In the genomic region with DNA sequence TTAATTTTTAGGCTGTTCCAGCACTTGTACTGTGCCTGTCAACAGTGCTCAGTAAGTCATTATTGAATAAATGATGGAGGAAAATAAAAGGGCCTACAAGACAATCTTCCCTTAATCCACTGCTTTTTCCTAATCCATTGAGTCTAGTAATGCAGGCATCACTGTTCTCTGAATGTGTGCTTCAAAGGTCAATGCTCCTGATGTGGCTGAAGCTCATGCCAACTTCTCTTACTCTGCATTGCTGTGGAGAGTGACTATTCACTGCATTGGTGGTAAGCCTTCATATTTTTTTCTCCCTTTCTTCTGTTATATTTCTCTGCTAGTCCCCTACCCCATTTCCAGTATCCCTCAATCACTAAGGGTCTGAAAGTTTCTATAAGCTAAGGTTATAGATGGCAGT, we compare ENCODE assay signal across 18 cellular contexts. TPM values are rescaled to one million over a fixed set of nuclear protein-coding genes. Genes with fewer than 3 reads are reported as not detected.
DNase-seq lines count a peak whose midpoint lies in the region; ATAC-seq, FAIRE-seq and TF ChIP-seq lines count a peak whose summit lies in the region.
"Had no signal": no experiment of that assay in that cellular context is flagged by ENCODE, and none has a peak within 500 bp of the region (broad histone marks: within the 10 kb centered on the region; RNA-seq: fewer than 3 reads in every experiment).

No MANE protein-coding gene starts in this region.

- no peak overlapping the region for H3K4me2 ChIP-seq in IMR-90 (ENCODE audit: low read depth, low read length)
- no peak overlapping the region for H3K4me2 ChIP-seq in keratinocyte (ENCODE audit: control insufficient read depth, extremely low read depth, insufficient read depth, low read depth, low read length)
- H3K4me2 ChIP-seq: GM23338 had no signal

- H3K27ac Mint-ChIP-seq in nephron progenitor cell, result no peak overlapping the region
- H3K27ac Mint-ChIP-seq: CD4-positive, alpha-beta memory T cell; GM23338; H9 had no signal

- TF ChIP-seq CTCF in IMR-90 (conservative IDR thresholded peaks at IDR 0.05; ENCODE audit: low read depth, low read length) (no peak), keratinocyte (optimal IDR thresholded peaks at IDR 0.05 in 1 of 3, IDR thresholded peaks at IDR 0.05 in 1 of 3, conservative IDR thresholded peaks at IDR 0.05 in 1 of 3; ENCODE audit: extremely low read depth in 1 of 3, insufficient read depth in 2 of 3, low read length in 3 of 3) (no peak), tibial nerve (IDR thresholded peaks at IDR 0.05) (no peak), nephron progenitor cell (IDR thresholded peaks at IDR 0.05) (no peak)

- H3K4me3 Mint-ChIP-seq in nephron progenitor cell, result no peak overlapping the region
- H3K4me3 Mint-ChIP-seq: CD4-positive, alpha-beta memory T cell; GM23338; H9 had no signal

- FAIRE-seq in keratinocyte (lab: Jason Lieb, UNC), result peak; percentile 52
- FAIRE-seq: GM12892, GM19239 had no signal

- no peak overlapping the region for H4K8ac ChIP-seq in IMR-90 (ENCODE audit: low read depth in 2 of 2, low read length in 2 of 2)

- POLR2A ChIA-PET in IMR-90 (lab: Charles Lee; ENCODE audit: unreplicated experiment), result no interaction called here

- no peak overlapping the region for H3K27ac ChIP-seq in IMR-90 (ENCODE audit: insufficient read depth, low read length)
- no peak overlapping the region for H3K27ac ChIP-seq in keratinocyte (ENCODE audit: control insufficient read depth, insufficient read depth, low read length)
- H3K27ac ChIP-seq in tibial nerve, result no peak overlapping the region

- intact Hi-C loops in IMR-90 (cut with micrococcal nuclease), result no loop called here

- H2BK120ac ChIP-seq in IMR-90 (ENCODE audit: low read depth, low read length), result 0 out of 2 replicates have a peak overlapping the region, but pooled peaks have one; percentile 6

- H3K9me3 ChIP-seq in IMR-90 (ENCODE audit: control insufficient read depth, insufficient read depth, low read length) (peaks cover 3% of the 10 kb centered on the region; the same call in 1 of the 2 replicates), keratinocyte (ENCODE audit: control insufficient read depth, low read depth, low read length) (peaks cover 1% of the 10 kb centered on the region), tibial nerve (peaks cover 0 to 15% (median 2%) of the 10 kb centered on the region in 4 donors)

- in situ Hi-C loops in IMR-90 (cut with MboI; ENCODE audit: low sequenced_read_pairs), result no loop called here

- H3K27me3 ChIP-seq in IMR-90 (ENCODE audit: control insufficient read depth, insufficient read depth, low read length), result no peaks in the 10 kb centered on the region
- H3K27me3 ChIP-seq in keratinocyte (ENCODE audit: control insufficient read depth, extremely low read depth, insufficient read depth, low read length), result no peaks in the 10 kb centered on the region
- H3K27me3 ChIP-seq in tibial nerve, result no peaks in the 10 kb centered on the region

- peaks cover under 1% of the 10 kb centered on the region; the same call in 1 of the 2 replicates for H3K9me1 ChIP-seq in IMR-90 (ENCODE audit: insufficient read depth, low read length)
- no peaks in the 10 kb centered on the region for H3K9me1 ChIP-seq in keratinocyte (ENCODE audit: control insufficient read depth, extremely low read depth, insufficient read depth, low read length)

- CTCF ChIA-PET in IMR-90 (lab: Yijun Ruan, JAX), result no interaction called here

- H2BK20ac ChIP-seq in IMR-90 (ENCODE audit: low read depth, low read length), result no peak overlapping the region

- no peaks in the 10 kb centered on the region for H3K36me3 ChIP-seq in IMR-90 (ENCODE audit: control insufficient read depth, insufficient read depth, low read length)
- no peaks in the 10 kb centered on the region for H3K36me3 ChIP-seq in keratinocyte (ENCODE audit: control insufficient read depth in 2 of 2, extremely low read depth in 1 of 2, insufficient read depth in 2 of 2, low read length in 2 of 2)
- H3K36me3 ChIP-seq in tibial nerve, result no peaks in the 10 kb centered on the region

- no peaks in the 10 kb centered on the region for H3K27me3 Mint-ChIP-seq in nephron progenitor cell (ENCODE audit: low read depth, poor library complexity)

- H3K4me3 ChIP-seq in IMR-90 (ENCODE audit: insufficient read depth, low read depth, low read length), result no peak overlapping the region
- no peak overlapping the region for H3K4me3 ChIP-seq in keratinocyte (ENCODE audit: control insufficient read depth in 2 of 3, extremely low read depth in 1 of 3, insufficient read depth in 2 of 3, low read depth in 1 of 3, low read length in 3 of 3)
- no peak overlapping the region for H3K4me3 ChIP-seq in tibial nerve
- H3K4me3 ChIP-seq: GM23338 had no signal

- no peak overlapping the region; the same call in 1 of the 2 replicates for H4K5ac ChIP-seq in IMR-90 (ENCODE audit: low read depth, low read length)

- no peaks in the 10 kb centered on the region for H3K79me1 ChIP-seq in IMR-90 (ENCODE audit: low read depth in 1 of 2, low read length in 2 of 2)

- peak overlapping the region; percentile 1; the same call in 1 of the 2 replicates for H4K91ac ChIP-seq in IMR-90 (ENCODE audit: insufficient read depth, low read depth, low read length)

- no peak overlapping the region for H3K56ac ChIP-seq in IMR-90 (ENCODE audit: extremely low read depth, insufficient read depth, low read length)

- H3K14ac ChIP-seq in IMR-90 (replicated peaks; ENCODE audit: low read depth, low read length), result peak overlapping the region; percentile 17; the same call in 1 of the 2 replicates

- ATAC-seq in IMR-90 (ENCODE audit: low read depth) (no peak), GM18907 (IDR thresholded peaks at IDR 0.05; ENCODE audit: unreplicated experiment) (no peak)
- ATAC-seq: GM23338, HCT116 had no signal

- no peaks in the 10 kb centered on the region for H4K20me1 ChIP-seq in IMR-90 (ENCODE audit: insufficient read depth, low read length)
- no peaks in the 10 kb centered on the region for H4K20me1 ChIP-seq in keratinocyte (ENCODE audit: control insufficient read depth, extremely low read depth, insufficient read depth, low read length)

- peaks cover 26% of the 10 kb centered on the region for H3K4me1 Mint-ChIP-seq in nephron progenitor cell
- H3K4me1 Mint-ChIP-seq: CD4-positive, alpha-beta memory T cell had no signal

- no peaks in the 10 kb centered on the region for H3K79me2 ChIP-seq in keratinocyte (ENCODE audit: control insufficient read depth, insufficient read depth, low read length)

- no peak overlapping the region; the same call in none of the 2 replicates for H3K4ac ChIP-seq in IMR-90 (ENCODE audit: low read depth, low read length)

- no peak for TF ChIP-seq POLR2A in IMR-90 (IDR thresholded peaks at IDR 0.05; ENCODE audit: low read depth, low read length)
- no peak for TF ChIP-seq POLR2A in tibial nerve (IDR thresholded peaks at IDR 0.05)

- peaks cover 32% of the 10 kb centered on the region for H3K9me3 Mint-ChIP-seq in nephron progenitor cell

- H3K36me3 Mint-ChIP-seq in nephron progenitor cell (ENCODE audit: low read depth), result peaks cover 26% of the 10 kb centered on the region

- peak overlapping the region; percentile 67; the same call in 1 of the 2 replicates for H3K18ac ChIP-seq in IMR-90 (ENCODE audit: low read depth, low read length)

- no peak for DNase-seq in IMR-90
- no peak for DNase-seq in keratinocyte (ENCODE audit: low read depth, low spot score)
- peak; percentile 19 for DNase-seq in renal cortical epithelial cell (ENCODE audit: low read depth)
- no peak for DNase-seq in tibial nerve (ENCODE audit: low spot score in 2 of 2)
- DNase-seq in nephron progenitor cell, result no peak
- DNase-seq: C1 segment of cervical spinal cord; Calu3; CD4-positive, alpha-beta memory T cell; COR-L47; DMS53; GF-D8; H9 had no signal

- no TSS peak for BruUV-seq in IMR-90 (replicated peaks; lab: Mats Ljungman, UMichigan)

- peak overlapping the region; percentile 3; the same call in 1 of the 2 replicates for H2AK5ac ChIP-seq in IMR-90 (ENCODE audit: low read depth, low read length)

- no peak overlapping the region for H3K9ac ChIP-seq in IMR-90 (ENCODE audit: low read depth, low read length)
- H3K9ac ChIP-seq in keratinocyte (ENCODE audit: control insufficient read depth, extremely low read depth, insufficient read depth, low read length), result no peak overlapping the region

- peak overlapping the region; percentile 2; the same call in 1 of the 3 replicates for H2BK15ac ChIP-seq in IMR-90 (ENCODE audit: low read depth, low read length)

- H3K4me1 ChIP-seq in IMR-90 (ENCODE audit: control insufficient read depth, insufficient read depth, low read length), result peaks cover 6% of the 10 kb centered on the region; the same call in 1 of the 2 replicates
- H3K4me1 ChIP-seq in keratinocyte (ENCODE audit: control insufficient read depth, extremely low read depth, insufficient read depth, low read length), result peaks cover 14% of the 10 kb centered on the region
- H3K4me1 ChIP-seq in tibial nerve, result peaks cover 0 to 8% (median 0%) of the 10 kb centered on the region in 4 donors

- no peak for TF ChIP-seq RAD21 in IMR-90 (IDR thresholded peaks at IDR 0.05; ENCODE audit: low read length)

- peak overlapping the region; percentile 31 for H2BK5ac ChIP-seq in IMR-90 (ENCODE audit: low read depth, low read length, poor library complexity, severe bottlenecking)

- H2AFZ ChIP-seq in IMR-90 (replicated peaks; ENCODE audit: low read length, poor library complexity) (no peak overlapping the region), keratinocyte (ENCODE audit: control insufficient read depth, low read length) (no peak overlapping the region)
- H2AFZ ChIP-seq: GM23338 had no signal

- no peak overlapping the region for H3K23ac ChIP-seq in IMR-90 (ENCODE audit: low read depth, low read length)

- no peak for TF ChIP-seq EP300 in tibial nerve (IDR thresholded peaks at IDR 0.05)

- H2AK9ac ChIP-seq in IMR-90 (replicated peaks; ENCODE audit: low read depth, low read length, poor library complexity), result no peak overlapping the region

- dilution Hi-C loops in IMR-90 (cut with HindIII; ENCODE audit: low sequenced_read_pairs, unreplicated experiment) (no loop called here), keratinocyte (cut with MboI; ENCODE audit: extremely low pct_ligation_motif_present, low sequenced_read_pairs) (no loop called here)

TF ChIP-seq in IMR-90, 13 proteins besides CTCF, POLR2A, EP300 and RAD21 (continues in another document):
- no peak for TF ChIP-seq RCOR1 (IDR thresholded peaks at IDR 0.05; ENCODE audit: insufficient replicate concordance, low read length)

RNA-seq across cellular contexts. Expression of a gene that starts 31.9 kb away (rescaled TPM):
- total RNA-seq in IMR-90 (2012; rRNA removed) (116 and 167 TPM in 2 replicates), renal cortical epithelial cell (157 and 165 TPM in 2 replicates), tibial nerve (10 to 100 TPM; 27.9 to 44.4 (median 36.8) TPM)
- polyA plus RNA-seq in IMR-90 (2012; rRNA removed) (44.3 and 57.2 TPM in 2 replicates), keratinocyte (178 to 277 TPM (median 204 TPM) in 3 replicates)
- 11.9 and 14.9 TPM in 2 replicates for polyA plus RNA-seq in IMR-90 (2012; cell fraction: cytosol; rRNA removed)
- 10.3 and 68.5 TPM in 2 replicates for polyA plus RNA-seq in IMR-90 (2012; cell fraction: nucleus; rRNA removed; ENCODE audit: low replicate concordance)
- polyA plus RNA-seq in keratinocyte (2011; ENCODE audit: low read depth), result 98.6 TPM
- polyA plus RNA-seq in keratinocyte (2011; cell fraction: cytosol; rRNA removed), result 119 and 264 TPM in 2 replicates
- polyA plus RNA-seq in keratinocyte (2011; cell fraction: nucleus; rRNA removed), result 200 and 258 TPM in 2 replicates
- polyA plus RNA-seq in keratinocyte (2012; ENCODE audit: low replicate concordance), result 82.0 and 167 TPM in 2 replicates
- polyA minus RNA-seq in keratinocyte, result 89.3 to 345 TPM (median 245 TPM) in 3 replicates
- polyA minus RNA-seq in keratinocyte (2011; cell fraction: cytosol; rRNA and poly(A)+ RNA removed), result 288 TPM
- 261 and 560 TPM in 2 replicates for polyA minus RNA-seq in keratinocyte (2011; cell fraction: nucleus; rRNA and poly(A)+ RNA removed)
- total RNA-seq: G401 had no signal
